1 cellular context compared by ENCODE assay signal in the genomic region with DNA sequence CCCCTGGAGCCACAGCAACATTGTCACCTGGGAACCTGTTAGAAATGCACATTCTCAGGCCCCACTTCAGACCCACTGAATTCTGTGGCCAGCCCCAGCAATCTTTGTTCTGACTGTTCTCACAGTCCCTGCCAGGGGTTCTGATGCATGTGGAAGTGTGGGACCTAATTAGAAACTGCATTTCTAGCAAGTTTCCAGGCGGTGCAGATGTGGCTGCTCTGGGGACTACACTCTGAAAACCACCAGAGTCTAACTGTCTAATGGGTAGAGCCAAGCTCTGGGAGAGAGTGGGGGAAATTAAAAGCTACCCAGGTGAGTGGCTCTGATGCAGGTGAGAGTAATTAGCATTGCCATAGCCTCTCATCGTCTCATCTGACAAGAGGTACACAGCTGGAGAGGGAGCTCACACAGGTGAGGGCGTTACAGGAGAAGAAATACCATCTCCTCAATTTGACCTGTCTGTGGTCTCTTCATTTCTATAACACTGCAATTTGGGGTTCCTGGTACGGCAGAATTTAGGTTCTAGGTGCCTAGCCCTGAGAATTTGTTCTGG.
TF ChIP-seq lines count a peak whose summit lies in the region.

No MANE protein-coding gene starts in this region.

TF ChIP-seq in GM23338, 12 proteins besides CTCF, POLR2A, EP300 and RAD21:
- TF ChIP-seq, protein P1, sequence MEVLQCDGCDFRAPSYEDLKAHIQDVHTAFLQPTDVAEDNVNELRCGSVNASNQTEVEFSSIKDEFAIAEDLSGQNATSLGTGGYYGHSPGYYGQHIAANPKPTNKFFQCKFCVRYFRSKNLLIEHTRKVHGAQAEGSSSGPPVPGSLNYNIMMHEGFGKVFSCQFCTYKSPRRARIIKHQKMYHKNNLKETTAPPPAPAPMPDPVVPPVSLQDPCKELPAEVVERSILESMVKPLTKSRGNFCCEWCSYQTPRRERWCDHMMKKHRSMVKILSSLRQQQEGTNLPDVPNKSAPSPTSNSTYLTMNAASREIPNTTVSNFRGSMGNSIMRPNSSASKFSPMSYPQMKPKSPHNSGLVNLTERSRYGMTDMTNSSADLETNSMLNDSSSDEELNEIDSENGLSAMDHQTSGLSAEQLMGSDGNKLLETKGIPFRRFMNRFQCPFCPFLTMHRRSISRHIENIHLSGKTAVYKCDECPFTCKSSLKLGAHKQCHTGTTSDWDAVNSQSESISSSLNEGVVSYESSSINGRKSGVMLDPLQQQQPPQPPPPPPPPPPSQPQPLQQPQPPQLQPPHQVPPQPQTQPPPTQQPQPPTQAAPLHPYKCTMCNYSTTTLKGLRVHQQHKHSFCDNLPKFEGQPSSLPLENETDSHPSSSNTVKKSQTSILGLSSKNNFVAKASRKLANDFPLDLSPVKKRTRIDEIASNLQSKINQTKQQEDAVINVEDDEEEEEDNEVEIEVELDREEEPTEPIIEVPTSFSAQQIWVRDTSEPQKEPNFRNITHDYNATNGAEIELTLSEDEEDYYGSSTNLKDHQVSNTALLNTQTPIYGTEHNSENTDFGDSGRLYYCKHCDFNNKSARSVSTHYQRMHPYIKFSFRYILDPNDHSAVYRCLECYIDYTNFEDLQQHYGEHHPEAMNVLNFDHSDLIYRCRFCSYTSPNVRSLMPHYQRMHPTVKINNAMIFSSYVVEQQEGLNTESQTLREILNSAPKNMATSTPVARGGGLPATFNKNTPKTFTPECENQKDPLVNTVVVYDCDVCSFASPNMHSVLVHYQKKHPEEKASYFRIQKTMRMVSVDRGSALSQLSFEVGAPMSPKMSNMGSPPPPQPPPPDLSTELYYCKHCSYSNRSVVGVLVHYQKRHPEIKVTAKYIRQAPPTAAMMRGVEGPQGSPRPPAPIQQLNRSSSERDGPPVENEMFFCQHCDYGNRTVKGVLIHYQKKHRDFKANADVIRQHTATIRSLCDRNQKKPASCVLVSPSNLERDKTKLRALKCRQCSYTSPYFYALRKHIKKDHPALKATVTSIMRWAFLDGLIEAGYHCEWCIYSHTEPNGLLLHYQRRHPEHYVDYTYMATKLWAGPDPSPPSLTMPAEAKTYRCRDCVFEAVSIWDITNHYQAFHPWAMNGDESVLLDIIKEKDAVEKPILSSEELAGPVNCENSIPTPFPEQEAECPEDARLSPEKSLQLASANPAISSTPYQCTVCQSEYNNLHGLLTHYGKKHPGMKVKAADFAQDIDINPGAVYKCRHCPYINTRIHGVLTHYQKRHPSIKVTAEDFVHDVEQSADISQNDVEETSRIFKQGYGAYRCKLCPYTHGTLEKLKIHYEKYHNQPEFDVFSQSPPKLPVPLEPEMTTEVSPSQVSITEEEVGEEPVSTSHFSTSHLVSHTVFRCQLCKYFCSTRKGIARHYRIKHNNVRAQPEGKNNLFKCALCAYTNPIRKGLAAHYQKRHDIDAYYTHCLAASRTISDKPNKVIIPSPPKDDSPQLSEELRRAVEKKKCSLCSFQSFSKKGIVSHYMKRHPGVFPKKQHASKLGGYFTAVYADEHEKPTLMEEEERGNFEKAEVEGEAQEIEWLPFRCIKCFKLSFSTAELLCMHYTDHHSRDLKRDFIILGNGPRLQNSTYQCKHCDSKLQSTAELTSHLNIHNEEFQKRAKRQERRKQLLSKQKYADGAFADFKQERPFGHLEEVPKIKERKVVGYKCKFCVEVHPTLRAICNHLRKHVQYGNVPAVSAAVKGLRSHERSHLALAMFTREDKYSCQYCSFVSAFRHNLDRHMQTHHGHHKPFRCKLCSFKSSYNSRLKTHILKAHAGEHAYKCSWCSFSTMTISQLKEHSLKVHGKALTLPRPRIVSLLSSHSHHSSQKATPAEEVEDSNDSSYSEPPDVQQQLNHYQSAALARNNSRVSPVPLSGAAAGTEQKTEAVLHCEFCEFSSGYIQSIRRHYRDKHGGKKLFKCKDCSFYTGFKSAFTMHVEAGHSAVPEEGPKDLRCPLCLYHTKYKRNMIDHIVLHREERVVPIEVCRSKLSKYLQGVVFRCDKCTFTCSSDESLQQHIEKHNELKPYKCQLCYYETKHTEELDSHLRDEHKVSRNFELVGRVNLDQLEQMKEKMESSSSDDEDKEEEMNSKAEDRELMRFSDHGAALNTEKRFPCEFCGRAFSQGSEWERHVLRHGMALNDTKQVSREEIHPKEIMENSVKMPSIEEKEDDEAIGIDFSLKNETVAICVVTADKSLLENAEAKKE (CRISPR knock-in tag; IDR thresholded peaks at IDR 0.05) = no peak
- TF ChIP-seq REST (IDR thresholded peaks at IDR 0.05; ENCODE audit: unreplicated experiment) = no peak
- TF ChIP-seq EZH2 (IDR thresholded peaks at IDR 0.05; ENCODE audit: low read depth, unreplicated experiment) = no peak
- TF ChIP-seq NANOG (IDR thresholded peaks at IDR 0.05; ENCODE audit: borderline replicate concordance) = no peak
- TF ChIP-seq ZNF331 (CRISPR knock-in tag; IDR thresholded peaks at IDR 0.05; ENCODE audit: low read depth) = no peak
- TF ChIP-seq ETS1 (IDR thresholded peaks at IDR 0.05) = no peak
- no peak for TF ChIP-seq EZH2phosphoT487 (IDR thresholded peaks at IDR 0.05; ENCODE audit: unreplicated experiment)
- no peak for TF ChIP-seq ZNF114 (CRISPR knock-in tag; IDR thresholded peaks at IDR 0.05)
- TF ChIP-seq JUNB (IDR thresholded peaks at IDR 0.05; ENCODE audit: unreplicated experiment) = no peak
- TF ChIP-seq POLR2AphosphoS5 (IDR thresholded peaks at IDR 0.05; ENCODE audit: low read depth) = no peak
- TF ChIP-seq STAT1 (IDR thresholded peaks at IDR 0.05; ENCODE audit: unreplicated experiment) = no peak
